ENCODE assay signal across 28 cellular contexts in the genomic region with DNA sequence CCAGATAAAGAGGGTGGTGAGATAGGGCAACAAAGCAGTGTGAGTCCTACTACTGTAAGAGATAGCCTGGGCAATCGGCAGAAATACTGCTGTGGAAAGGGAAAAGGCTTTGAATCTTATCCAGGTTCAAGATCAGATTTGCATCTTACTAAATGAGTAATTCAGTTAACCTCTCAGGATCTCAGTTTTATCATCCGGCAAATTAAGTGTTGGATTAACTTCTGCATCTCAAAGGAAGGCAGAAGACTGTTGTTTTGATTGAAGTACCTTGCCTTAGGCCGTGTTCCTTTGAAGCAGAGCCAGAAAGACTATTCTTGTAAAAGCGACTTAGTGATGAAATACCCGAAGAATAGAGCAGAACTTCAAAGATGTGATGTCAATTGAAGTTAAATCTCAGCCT.
DNase-seq lines count a peak whose midpoint lies in the region; ATAC-seq and TF ChIP-seq lines count a peak whose summit lies in the region.
"Had no signal": no experiment of that assay in that cellular context is flagged by ENCODE, and none has a peak within 500 bp of the region (broad histone marks: within the 10 kb centered on the region; RNA-seq: fewer than 3 reads in every experiment).

No MANE protein-coding gene starts in this region.

- ATAC-seq in GM21723 (IDR thresholded peaks at IDR 0.05; ENCODE audit: unreplicated experiment) (no peak), GM19463 (IDR thresholded peaks at IDR 0.05; ENCODE audit: unreplicated experiment) (no peak)
- ATAC-seq: HepG2; naive thymus-derived CD8-positive, alpha-beta T cell; T-cell had no signal

- no peaks in the 10 kb centered on the region for H3K27me3 ChIP-seq in AG04450 (ENCODE audit: control insufficient read depth, insufficient read depth, low read length)
- H3K27me3 ChIP-seq in parathyroid adenoma (ENCODE audit: control insufficient read depth, insufficient read depth, low read length): no peaks in the 10 kb centered on the region
- H3K27me3 ChIP-seq: ascending aorta, colonic mucosa, transverse colon had no signal

- H3K9me3 ChIP-seq in AG04450 (ENCODE audit: control insufficient read depth, insufficient read depth, low read length): no peaks in the 10 kb centered on the region
- H3K9me3 ChIP-seq in parathyroid adenoma (ENCODE audit: control insufficient read depth, low read length): no peaks in the 10 kb centered on the region
- H3K9me3 ChIP-seq: ascending aorta, colonic mucosa, transverse colon had no signal

- H3K27ac ChIP-seq in AG04450 (ENCODE audit: low read depth, low read length) (peak overlapping the region; percentile 75), parathyroid adenoma (peak overlapping the region; percentile 69)
- H3K27ac ChIP-seq: ascending aorta, colonic mucosa, WERI-Rb-1 had no signal

- H3K4me1 ChIP-seq in parathyroid adenoma: peaks cover 28% of the 10 kb centered on the region
- H3K4me1 ChIP-seq: ascending aorta, colonic mucosa, transverse colon had no signal

- TF ChIP-seq CTCF in AG04450 (IDR thresholded peaks at IDR 0.05; ENCODE audit: low read depth, low read length) (no peak), parathyroid adenoma (IDR thresholded peaks at IDR 0.05) (no peak)

- CTCF ChIA-PET in AG04450 (lab: Charles Lee): no interaction called here

- no peak overlapping the region for H3K9ac ChIP-seq in parathyroid adenoma

- H3K36me3 ChIP-seq in parathyroid adenoma (ENCODE audit: control insufficient read depth, insufficient read depth, low read length): no peaks in the 10 kb centered on the region
- H3K36me3 ChIP-seq: ascending aorta, colonic mucosa, transverse colon, WERI-Rb-1 had no signal

- POLR2A ChIA-PET in AG04450 (lab: Yijun Ruan, JAX): no interaction called here

- H2AFZ ChIP-seq in parathyroid adenoma: peak overlapping the region; percentile 28

- no peak overlapping the region for H3K4me3 ChIP-seq in AG04450 (ENCODE audit: low read depth, low read length)
- H3K4me3 ChIP-seq in parathyroid adenoma (ENCODE audit: low read depth, low read length): no peak overlapping the region
- H3K4me3 ChIP-seq: ascending aorta, colonic mucosa, transverse colon had no signal

- DNase-seq in AG04450 (ENCODE audit: low read depth, low spot score) (no peak), LoVo (ENCODE audit: low spot score) (peak; percentile 5), fibroblast of gingiva (ENCODE audit: low read depth) (peak; percentile 34), DMS153 treated with DMSO at 0.1 percent for 48 hours (lab: John Stamatoyannopoulos, UW; ENCODE audit: unreplicated experiment) (no peak)
- no peak for DNase-seq in stimulated activated naive CD4-positive, alpha-beta T cell treated with Interleukin-2 at 50 U/mL for 16 hours (lab: John Stamatoyannopoulos, UW)
- DNase-seq: activated CD4-positive, alpha-beta T cell treated with anti-CD3 and anti-CD28 coated beads for 48 hours; activated effector memory CD4-positive, alpha-beta T cell treated with anti-CD3 and anti-CD28 coated beads, Interleukin-2, amount 50 U/mL, for 16 hours; activated T-cell treated with anti-CD3 and anti-CD28 coated beads, Interleukin-2, amount 50 U/mL, for 1 hour; CD4-positive, alpha-beta memory T cell; effector CD4-positive, alpha-beta T cell; Karpas-422; MV-4-11; naive thymus-derived CD8-positive, alpha-beta T cell; NCI-H146; NCI-H446 treated with DMSO at 0.1 percent for 48 hours; NCI-H774; occipital lobe; stimulated activated CD4-positive, alpha-beta T cell treated with anti-CD3 and anti-CD28 coated beads, Interleukin-15, amount 100 ng/mL, for 24 hours; stimulated activated CD4-positive, alpha-beta T cell treated with anti-CD3 and anti-CD28 coated beads, Interleukin-4, amount 100 ng/mL, for 4 hours; T-cell; transverse colon; WERI-Rb-1 had no signal

- no peak overlapping the region for H3K4me2 ChIP-seq in parathyroid adenoma (ENCODE audit: low read length)

- no peaks in the 10 kb centered on the region for H3K79me2 ChIP-seq in parathyroid adenoma

Comparison
In these comparisons a context has a peak if more than half of its experiments do, and no peak if none do; other contexts are left out.
1. DNase-seq: peak in LoVo (single experiment) and fibroblast of gingiva (single experiment); none in AG04450 (single experiment), DMS153 treated with DMSO at 0.1 percent for 48 hours (single experiment) and stimulated activated naive CD4-positive, alpha-beta T cell treated with Interleukin-2 at 50 U/mL for 16 hours (single experiment).